Comparison of ENCODE assay signal across 1 cellular context in the genomic region with DNA sequence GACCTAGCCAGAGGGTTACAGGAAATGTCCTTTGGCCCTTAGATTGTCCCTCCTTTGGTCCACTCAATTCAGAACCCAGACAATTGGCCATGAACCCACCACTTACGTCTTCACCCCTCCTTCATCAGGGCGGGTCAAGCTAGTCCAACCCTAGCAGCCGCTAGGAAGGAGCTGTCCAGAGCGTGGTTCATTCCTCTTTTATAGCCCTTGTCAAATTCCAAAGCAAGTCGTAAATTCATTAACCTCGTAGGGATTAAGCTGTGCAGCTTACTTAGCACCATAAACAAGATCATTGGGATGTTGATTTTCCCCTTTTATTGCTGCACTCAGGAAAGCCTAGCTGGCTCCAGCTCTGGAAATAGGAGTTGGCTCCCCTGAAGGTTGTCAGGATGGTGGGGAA.
TF ChIP-seq lines count a peak whose summit lies in the region.

No MANE protein-coding gene starts in this region.

TF ChIP-seq in GM23338, 12 proteins besides CTCF, POLR2A, EP300 and RAD21 (continued from another document):
- TF ChIP-seq, protein P1, sequence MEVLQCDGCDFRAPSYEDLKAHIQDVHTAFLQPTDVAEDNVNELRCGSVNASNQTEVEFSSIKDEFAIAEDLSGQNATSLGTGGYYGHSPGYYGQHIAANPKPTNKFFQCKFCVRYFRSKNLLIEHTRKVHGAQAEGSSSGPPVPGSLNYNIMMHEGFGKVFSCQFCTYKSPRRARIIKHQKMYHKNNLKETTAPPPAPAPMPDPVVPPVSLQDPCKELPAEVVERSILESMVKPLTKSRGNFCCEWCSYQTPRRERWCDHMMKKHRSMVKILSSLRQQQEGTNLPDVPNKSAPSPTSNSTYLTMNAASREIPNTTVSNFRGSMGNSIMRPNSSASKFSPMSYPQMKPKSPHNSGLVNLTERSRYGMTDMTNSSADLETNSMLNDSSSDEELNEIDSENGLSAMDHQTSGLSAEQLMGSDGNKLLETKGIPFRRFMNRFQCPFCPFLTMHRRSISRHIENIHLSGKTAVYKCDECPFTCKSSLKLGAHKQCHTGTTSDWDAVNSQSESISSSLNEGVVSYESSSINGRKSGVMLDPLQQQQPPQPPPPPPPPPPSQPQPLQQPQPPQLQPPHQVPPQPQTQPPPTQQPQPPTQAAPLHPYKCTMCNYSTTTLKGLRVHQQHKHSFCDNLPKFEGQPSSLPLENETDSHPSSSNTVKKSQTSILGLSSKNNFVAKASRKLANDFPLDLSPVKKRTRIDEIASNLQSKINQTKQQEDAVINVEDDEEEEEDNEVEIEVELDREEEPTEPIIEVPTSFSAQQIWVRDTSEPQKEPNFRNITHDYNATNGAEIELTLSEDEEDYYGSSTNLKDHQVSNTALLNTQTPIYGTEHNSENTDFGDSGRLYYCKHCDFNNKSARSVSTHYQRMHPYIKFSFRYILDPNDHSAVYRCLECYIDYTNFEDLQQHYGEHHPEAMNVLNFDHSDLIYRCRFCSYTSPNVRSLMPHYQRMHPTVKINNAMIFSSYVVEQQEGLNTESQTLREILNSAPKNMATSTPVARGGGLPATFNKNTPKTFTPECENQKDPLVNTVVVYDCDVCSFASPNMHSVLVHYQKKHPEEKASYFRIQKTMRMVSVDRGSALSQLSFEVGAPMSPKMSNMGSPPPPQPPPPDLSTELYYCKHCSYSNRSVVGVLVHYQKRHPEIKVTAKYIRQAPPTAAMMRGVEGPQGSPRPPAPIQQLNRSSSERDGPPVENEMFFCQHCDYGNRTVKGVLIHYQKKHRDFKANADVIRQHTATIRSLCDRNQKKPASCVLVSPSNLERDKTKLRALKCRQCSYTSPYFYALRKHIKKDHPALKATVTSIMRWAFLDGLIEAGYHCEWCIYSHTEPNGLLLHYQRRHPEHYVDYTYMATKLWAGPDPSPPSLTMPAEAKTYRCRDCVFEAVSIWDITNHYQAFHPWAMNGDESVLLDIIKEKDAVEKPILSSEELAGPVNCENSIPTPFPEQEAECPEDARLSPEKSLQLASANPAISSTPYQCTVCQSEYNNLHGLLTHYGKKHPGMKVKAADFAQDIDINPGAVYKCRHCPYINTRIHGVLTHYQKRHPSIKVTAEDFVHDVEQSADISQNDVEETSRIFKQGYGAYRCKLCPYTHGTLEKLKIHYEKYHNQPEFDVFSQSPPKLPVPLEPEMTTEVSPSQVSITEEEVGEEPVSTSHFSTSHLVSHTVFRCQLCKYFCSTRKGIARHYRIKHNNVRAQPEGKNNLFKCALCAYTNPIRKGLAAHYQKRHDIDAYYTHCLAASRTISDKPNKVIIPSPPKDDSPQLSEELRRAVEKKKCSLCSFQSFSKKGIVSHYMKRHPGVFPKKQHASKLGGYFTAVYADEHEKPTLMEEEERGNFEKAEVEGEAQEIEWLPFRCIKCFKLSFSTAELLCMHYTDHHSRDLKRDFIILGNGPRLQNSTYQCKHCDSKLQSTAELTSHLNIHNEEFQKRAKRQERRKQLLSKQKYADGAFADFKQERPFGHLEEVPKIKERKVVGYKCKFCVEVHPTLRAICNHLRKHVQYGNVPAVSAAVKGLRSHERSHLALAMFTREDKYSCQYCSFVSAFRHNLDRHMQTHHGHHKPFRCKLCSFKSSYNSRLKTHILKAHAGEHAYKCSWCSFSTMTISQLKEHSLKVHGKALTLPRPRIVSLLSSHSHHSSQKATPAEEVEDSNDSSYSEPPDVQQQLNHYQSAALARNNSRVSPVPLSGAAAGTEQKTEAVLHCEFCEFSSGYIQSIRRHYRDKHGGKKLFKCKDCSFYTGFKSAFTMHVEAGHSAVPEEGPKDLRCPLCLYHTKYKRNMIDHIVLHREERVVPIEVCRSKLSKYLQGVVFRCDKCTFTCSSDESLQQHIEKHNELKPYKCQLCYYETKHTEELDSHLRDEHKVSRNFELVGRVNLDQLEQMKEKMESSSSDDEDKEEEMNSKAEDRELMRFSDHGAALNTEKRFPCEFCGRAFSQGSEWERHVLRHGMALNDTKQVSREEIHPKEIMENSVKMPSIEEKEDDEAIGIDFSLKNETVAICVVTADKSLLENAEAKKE (CRISPR knock-in tag; IDR thresholded peaks at IDR 0.05), result no peak
- TF ChIP-seq REST (IDR thresholded peaks at IDR 0.05; ENCODE audit: unreplicated experiment) (no peak), ZNF331 (CRISPR knock-in tag; IDR thresholded peaks at IDR 0.05; ENCODE audit: low read depth) (no peak)
- TF ChIP-seq, protein P2, sequence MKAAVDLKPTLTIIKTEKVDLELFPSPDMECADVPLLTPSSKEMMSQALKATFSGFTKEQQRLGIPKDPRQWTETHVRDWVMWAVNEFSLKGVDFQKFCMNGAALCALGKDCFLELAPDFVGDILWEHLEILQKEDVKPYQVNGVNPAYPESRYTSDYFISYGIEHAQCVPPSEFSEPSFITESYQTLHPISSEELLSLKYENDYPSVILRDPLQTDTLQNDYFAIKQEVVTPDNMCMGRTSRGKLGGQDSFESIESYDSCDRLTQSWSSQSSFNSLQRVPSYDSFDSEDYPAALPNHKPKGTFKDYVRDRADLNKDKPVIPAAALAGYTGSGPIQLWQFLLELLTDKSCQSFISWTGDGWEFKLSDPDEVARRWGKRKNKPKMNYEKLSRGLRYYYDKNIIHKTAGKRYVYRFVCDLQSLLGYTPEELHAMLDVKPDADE (IDR thresholded peaks at IDR 0.05), result no peak
